14 cellular contexts compared by ENCODE assay signal in the genomic region with DNA sequence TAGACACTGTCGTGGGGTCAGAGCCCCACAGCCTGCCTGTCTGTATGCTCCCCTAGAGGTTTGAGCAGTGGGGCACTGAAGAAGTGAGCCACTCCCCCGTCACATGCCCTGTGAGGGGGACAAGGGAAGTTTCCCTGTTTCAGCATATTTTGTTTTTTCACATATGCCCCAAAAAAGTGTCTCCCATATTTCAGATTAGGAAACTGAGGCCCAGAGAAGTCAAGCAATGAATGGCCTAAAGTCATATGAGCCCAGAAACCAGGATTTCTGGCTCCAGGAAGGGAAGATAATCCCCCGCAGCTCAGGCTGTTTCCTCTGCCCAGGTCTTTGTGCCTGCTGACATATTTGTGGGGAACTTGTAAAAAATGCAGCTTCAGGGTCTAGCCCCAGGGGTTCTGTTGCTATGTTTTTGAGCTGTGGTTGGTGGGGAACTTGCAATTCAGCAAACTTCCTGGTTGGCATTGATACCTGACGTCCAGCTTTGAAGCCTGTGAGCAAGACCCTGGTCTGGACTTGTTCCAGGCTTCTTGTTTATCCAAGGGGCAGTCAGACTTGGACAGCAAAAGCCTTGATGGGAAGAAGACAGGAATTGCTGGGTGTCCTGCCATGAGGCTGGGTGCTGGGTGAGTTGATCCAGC. TPM values are rescaled to one million over a fixed set of nuclear protein-coding genes. Genes with fewer than 3 reads are reported as not detected.
DNase-seq lines count a peak whose midpoint lies in the region; ATAC-seq and TF ChIP-seq lines count a peak whose summit lies in the region.
"Had no signal": no experiment of that assay in that cellular context is flagged by ENCODE, and none has a peak within 500 bp of the region (broad histone marks: within the 10 kb centered on the region; RNA-seq: fewer than 3 reads in every experiment).

No MANE protein-coding gene starts in this region.

- H3K27ac ChIP-seq in GM23338 (ENCODE audit: low read depth) (no peak overlapping the region), caudate nucleus (ENCODE audit: low read depth, low read length) (no peak overlapping the region)
- H3K27ac ChIP-seq: BLaER1, Peyer's patch had no signal

- CTCF ChIA-PET in activated CD4-positive, alpha-beta memory T cell treated with anti-CD3 and anti-CD28 coated beads for 36 hours (lab: Charles Lee) = no interaction called here

- no peaks in the 10 kb centered on the region for H3K36me3 ChIP-seq in GM23338 (ENCODE audit: insufficient read depth)
- H3K36me3 ChIP-seq: BLaER1, Peyer's patch had no signal

- peaks cover 6% of the 10 kb centered on the region for H3K27me3 Mint-ChIP-seq in GM23338 (ENCODE audit: insufficient read depth, low read depth, poor library complexity)
- H3K27me3 Mint-ChIP-seq in activated CD4-positive, alpha-beta memory T cell treated with anti-CD3 and anti-CD28 coated beads for 36 hours = peaks cover 6% of the 10 kb centered on the region

- H3K4me3 ChIP-seq in GM23338 = no peak overlapping the region
- H3K4me3 ChIP-seq in NB4 (ENCODE audit: low read depth, low read length) = no peak overlapping the region
- H3K4me3 ChIP-seq: BLaER1, Peyer's patch had no signal

- H3K9me3 Mint-ChIP-seq in GM23338 = no peaks in the 10 kb centered on the region
- no peaks in the 10 kb centered on the region for H3K9me3 Mint-ChIP-seq in activated CD4-positive, alpha-beta memory T cell treated with anti-CD3 and anti-CD28 coated beads for 36 hours

- no peaks in the 10 kb centered on the region for H3F3A ChIP-seq in GM23338 (replicated peaks; ENCODE audit: low read depth)

- intact Hi-C loops in activated CD4-positive, alpha-beta memory T cell treated with anti-CD3 and anti-CD28 coated beads for 36 hours (cut with micrococcal nuclease) = no loop called here
- intact Hi-C loops in sciatic nerve (cut with DNase I) = no loop called here

- H3K79me2 ChIP-seq in GM23338 (replicated peaks; ENCODE audit: insufficient read depth) = no peaks in the 10 kb centered on the region

- H3K27me3 ChIP-seq in GM23338 (ENCODE audit: insufficient read depth) = no peaks in the 10 kb centered on the region
- H3K27me3 ChIP-seq: BLaER1, Peyer's patch had no signal

- H3K27ac Mint-ChIP-seq in GM23338 = no peak overlapping the region
- no peak overlapping the region for H3K27ac Mint-ChIP-seq in activated CD4-positive, alpha-beta memory T cell treated with anti-CD3 and anti-CD28 coated beads for 36 hours

- no peaks in the 10 kb centered on the region; the same call in 1 of the 2 replicates for H3K4me1 ChIP-seq in GM23338 (ENCODE audit: insufficient read depth)
- H3K4me1 ChIP-seq: Peyer's patch had no signal

- H3K9me2 ChIP-seq in GM23338 (ENCODE audit: insufficient read depth) = no peaks in the 10 kb centered on the region

- no peak overlapping the region for H3K4me3 Mint-ChIP-seq in GM23338
- no peak overlapping the region for H3K4me3 Mint-ChIP-seq in activated CD4-positive, alpha-beta memory T cell treated with anti-CD3 and anti-CD28 coated beads for 36 hours

- TF ChIP-seq CTCF in GM23338 (conservative IDR thresholded peaks at IDR 0.05; ENCODE audit: low read depth in 2 of 2) = no peak
- no peak for TF ChIP-seq CTCF in NB4 (IDR thresholded peaks at IDR 0.05; ENCODE audit: low read depth, low read length)

- H3K36me3 Mint-ChIP-seq in GM23338 (ENCODE audit: low read depth) = no peaks in the 10 kb centered on the region
- H3K36me3 Mint-ChIP-seq in activated CD4-positive, alpha-beta memory T cell treated with anti-CD3 and anti-CD28 coated beads for 36 hours = no peaks in the 10 kb centered on the region

- ATAC-seq in GM23338 (peak; percentile 24; the same call in 1 of the 3 replicates), sciatic nerve (no peak)

- POLR2A ChIA-PET in activated CD4-positive, alpha-beta memory T cell treated with anti-CD3 and anti-CD28 coated beads for 36 hours (lab: Charles Lee) = no interaction called here

- no peaks in the 10 kb centered on the region for H4K20me1 ChIP-seq in GM23338 (replicated peaks; ENCODE audit: insufficient read depth)
- H4K20me1 ChIP-seq: BLaER1 had no signal

- peaks cover 13% of the 10 kb centered on the region for H3K4me1 Mint-ChIP-seq in GM23338
- no peaks in the 10 kb centered on the region for H3K4me1 Mint-ChIP-seq in activated CD4-positive, alpha-beta memory T cell treated with anti-CD3 and anti-CD28 coated beads for 36 hours (ENCODE audit: low read depth)

- TF ChIP-seq POLR2A in NB4 (IDR thresholded peaks at IDR 0.05; ENCODE audit: extremely low read depth, insufficient read length) = no peak

- H3K4me2 ChIP-seq in GM23338 = no peak overlapping the region
- H3K4me2 ChIP-seq: BLaER1 had no signal

- DNase-seq in GM23338 (ENCODE audit: low spot score) (no peak), NB4 (ENCODE audit: low read depth) (peak; percentile 81), astrocyte of the hippocampus (ENCODE audit: low read depth, low spot score) (peak; percentile 86), caudate nucleus (lab: John Stamatoyannopoulos, UW) (no peak), SKM-1 (lab: John Stamatoyannopoulos, UW; ENCODE audit: unreplicated experiment) (no peak), sciatic nerve (ENCODE audit: low spot score) (no peak)
- DNase-seq in activated CD4-positive, alpha-beta memory T cell treated with anti-CD3 and anti-CD28 coated beads for 36 hours = no peak
- DNase-seq: NCI-H1048, NCI-H2107, NCI-H226, NCI-H526, Peyer's patch, SIG-M5 had no signal

- H2AFZ ChIP-seq in GM23338 = peak overlapping the region; percentile 38; the same call in 1 of the 2 replicates

TF ChIP-seq in GM23338, 12 proteins besides CTCF, POLR2A, EP300 and RAD21 (continues in another document):
- TF ChIP-seq, protein P1, sequence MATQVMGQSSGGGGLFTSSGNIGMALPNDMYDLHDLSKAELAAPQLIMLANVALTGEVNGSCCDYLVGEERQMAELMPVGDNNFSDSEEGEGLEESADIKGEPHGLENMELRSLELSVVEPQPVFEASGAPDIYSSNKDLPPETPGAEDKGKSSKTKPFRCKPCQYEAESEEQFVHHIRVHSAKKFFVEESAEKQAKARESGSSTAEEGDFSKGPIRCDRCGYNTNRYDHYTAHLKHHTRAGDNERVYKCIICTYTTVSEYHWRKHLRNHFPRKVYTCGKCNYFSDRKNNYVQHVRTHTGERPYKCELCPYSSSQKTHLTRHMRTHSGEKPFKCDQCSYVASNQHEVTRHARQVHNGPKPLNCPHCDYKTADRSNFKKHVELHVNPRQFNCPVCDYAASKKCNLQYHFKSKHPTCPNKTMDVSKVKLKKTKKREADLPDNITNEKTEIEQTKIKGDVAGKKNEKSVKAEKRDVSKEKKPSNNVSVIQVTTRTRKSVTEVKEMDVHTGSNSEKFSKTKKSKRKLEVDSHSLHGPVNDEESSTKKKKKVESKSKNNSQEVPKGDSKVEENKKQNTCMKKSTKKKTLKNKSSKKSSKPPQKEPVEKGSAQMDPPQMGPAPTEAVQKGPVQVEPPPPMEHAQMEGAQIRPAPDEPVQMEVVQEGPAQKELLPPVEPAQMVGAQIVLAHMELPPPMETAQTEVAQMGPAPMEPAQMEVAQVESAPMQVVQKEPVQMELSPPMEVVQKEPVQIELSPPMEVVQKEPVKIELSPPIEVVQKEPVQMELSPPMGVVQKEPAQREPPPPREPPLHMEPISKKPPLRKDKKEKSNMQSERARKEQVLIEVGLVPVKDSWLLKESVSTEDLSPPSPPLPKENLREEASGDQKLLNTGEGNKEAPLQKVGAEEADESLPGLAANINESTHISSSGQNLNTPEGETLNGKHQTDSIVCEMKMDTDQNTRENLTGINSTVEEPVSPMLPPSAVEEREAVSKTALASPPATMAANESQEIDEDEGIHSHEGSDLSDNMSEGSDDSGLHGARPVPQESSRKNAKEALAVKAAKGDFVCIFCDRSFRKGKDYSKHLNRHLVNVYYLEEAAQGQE (IDR thresholded peaks at IDR 0.05; ENCODE audit: unreplicated experiment) = no peak
- TF ChIP-seq EZH2phosphoT487 (IDR thresholded peaks at IDR 0.05; ENCODE audit: unreplicated experiment) = no peak

RNA-seq across cellular contexts. Expression of a gene that starts 9.5 kb away (rescaled TPM):
- 3.3 and 3.8 TPM in 2 replicates for total RNA-seq in GM23338 (2014; rRNA removed; shearing (Covaris generic))
- polyA plus RNA-seq in GM23338 (2016; fragmentation: Nextera tagmentation; extraction: Ambion mirVana) = 1.9 TPM in 2 replicates
- total RNA-seq in activated CD4-positive, alpha-beta memory T cell treated with anti-CD3 and anti-CD28 coated beads for 36 hours = 1 to 10 TPM; 4.8 to 6.8 TPM
- 14.2 TPM for total RNA-seq in sciatic nerve

RNA-seq across cellular contexts. Expression of a gene that starts 28.8 kb away (rescaled TPM):
- total RNA-seq in GM23338 (2014; rRNA removed; shearing (Covaris generic)) = 1,037 and 1,529 TPM in 2 replicates
- 1,343 and 1,538 TPM in 2 replicates for polyA plus RNA-seq in GM23338 (2016; fragmentation: Nextera tagmentation; extraction: Ambion mirVana)
- total RNA-seq in activated CD4-positive, alpha-beta memory T cell treated with anti-CD3 and anti-CD28 coated beads for 36 hours = 1,000 to 10,000 TPM; 1,539 to 1,545 TPM
- total RNA-seq in sciatic nerve = 877 TPM

Comparison
In these comparisons a context has a peak if more than half of its experiments do, and no peak if none do; other contexts are left out.
1. DNase-seq: peak in NB4 (single experiment) and astrocyte of the hippocampus (single experiment); none in GM23338 (single experiment), caudate nucleus (0 of 61), activated CD4-positive, alpha-beta memory T cell treated with anti-CD3 and anti-CD28 coated beads for 36 hours (single experiment), SKM-1 (single experiment) and sciatic nerve (single experiment).